Comparison of ENCODE assay signal across 8 cellular contexts in the genomic region with DNA sequence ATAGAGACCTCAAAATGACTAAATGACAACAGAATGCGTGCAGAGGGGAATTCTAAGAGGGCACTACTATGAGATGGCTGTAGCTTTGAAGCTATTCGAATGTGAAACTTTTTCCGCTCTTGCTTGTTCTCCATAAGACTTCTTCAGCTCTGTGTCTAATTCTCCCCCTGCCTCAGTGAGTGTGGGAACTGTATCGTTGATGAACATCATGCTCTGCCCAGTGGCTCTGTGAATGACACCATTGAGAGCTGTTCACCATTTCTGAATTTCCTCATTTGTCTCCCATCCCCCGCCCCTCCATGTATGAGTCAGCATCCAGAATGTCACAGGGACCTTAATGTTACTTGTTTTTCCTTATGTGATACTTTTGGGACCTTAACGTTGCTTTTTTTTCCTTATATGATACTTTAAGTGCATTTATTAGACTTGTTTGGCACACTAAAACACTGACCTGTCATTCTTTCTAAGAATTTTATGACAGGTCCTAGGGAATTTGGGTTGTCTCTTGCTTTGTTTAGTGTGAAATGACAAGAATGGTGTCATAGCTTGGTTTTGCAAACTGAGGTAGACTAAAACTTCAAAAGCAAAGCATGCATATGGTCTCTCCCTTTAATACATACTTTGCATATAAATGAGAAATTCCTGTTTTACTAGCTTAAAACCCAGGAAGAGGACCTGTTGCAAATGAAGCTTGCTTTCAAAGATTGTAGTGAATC.
DNase-seq lines count a peak whose midpoint lies in the region; ATAC-seq lines count a peak whose summit lies in the region.

No MANE protein-coding gene starts in this region.

- DNase-seq in Caki2 (ENCODE audit: low read depth): peak; percentile 84
- DNase-seq in Kasumi-1 (lab: John Stamatoyannopoulos, UW): peak; percentile 54 to 64
- DNase-seq in activated naive CD4-positive, alpha-beta T cell treated with anti-CD3 and anti-CD28 coated beads, Interleukin-2, amount 50 U/mL, for 72 hours (ENCODE audit: low spot score in 2 of 2): peak in 1 of 2 donors; percentile 18
- DNase-seq in right cardiac atrium: peak in 2 of 3 donors; percentile 35 to 49
- DNase-seq in NCI-H2227 (lab: John Stamatoyannopoulos, UW; ENCODE audit: unreplicated experiment): no peak

- H3K4me1 ChIP-seq in right cardiac atrium (ENCODE audit: control insufficient read depth, insufficient read depth, low read length): peaks cover 26% of the 10 kb centered on the region

- H3K27ac ChIP-seq in right cardiac atrium (ENCODE audit: low read length): peak overlapping the region; percentile 1
- peak overlapping the region in 18 of 21 experiments; percentile 1 to 74 (median 46) for H3K27ac ChIP-seq in skin epidermis

- 60% methylated on average over 6 of the region's 6 CpGs for WGBS in right cardiac atrium

- H3K9me3 ChIP-seq in right cardiac atrium (ENCODE audit: control insufficient read depth, low read length): no peaks in the 10 kb centered on the region

- H3K36me3 Mint-ChIP-seq in activated naive CD4-positive, alpha-beta T cell treated with anti-CD3 and anti-CD28 coated beads, Interleukin-2, amount 50 U/mL, for 72 hours: no peaks in the 10 kb centered on the region

- H3K27me3 ChIP-seq in right cardiac atrium (ENCODE audit: control insufficient read depth, insufficient read depth): no peaks in the 10 kb centered on the region

- intact Hi-C loops in right cardiac atrium (cut with DNase I): no loop called here

- no peaks in the 10 kb centered on the region for H3K9me3 Mint-ChIP-seq in activated naive CD4-positive, alpha-beta T cell treated with anti-CD3 and anti-CD28 coated beads, Interleukin-2, amount 50 U/mL, for 72 hours

- peak; percentile 18 for ATAC-seq in GM19468 (IDR thresholded peaks at IDR 0.05; ENCODE audit: extremely low read depth, unreplicated experiment)
- peak; percentile 69 to 74 for ATAC-seq in activated naive CD4-positive, alpha-beta T cell treated with anti-CD3 and anti-CD28 coated beads, Interleukin-2, amount 50 U/mL, for 72 hours
- ATAC-seq in right cardiac atrium: peak; percentile 59 to 62
- no peak for ATAC-seq in HG03025 (IDR thresholded peaks at IDR 0.05; ENCODE audit: low FRiP score, unreplicated experiment)

- H3K27ac Mint-ChIP-seq in activated naive CD4-positive, alpha-beta T cell treated with anti-CD3 and anti-CD28 coated beads, Interleukin-2, amount 50 U/mL, for 72 hours: peak overlapping the region in 1 of 2 donors; percentile 22

- H3K4me3 ChIP-seq in right cardiac atrium (ENCODE audit: low read length): no peak overlapping the region
- H3K4me3 ChIP-seq in skin epidermis: no peak overlapping the region

- in situ Hi-C loops in Caki2 (cut with HindIII; ENCODE audit: low pct_unique_long_range_greater_than_20kb, low sequenced_read_pairs): no loop called here
